In genomic region chr2:240615409-240615808, GRCh38 we compare ENCODE assay signal across 19 cellular contexts. TPM values are rescaled to one million over a fixed set of nuclear protein-coding genes. Genes with fewer than 3 reads are reported as not detected.
A peak's percentile ranks its signal among the peaks of the same experiment; 100 is the strongest.
DNase-seq lines count a peak whose midpoint lies in the region; ATAC-seq and TF ChIP-seq lines count a peak whose summit lies in the region.
"Had no signal": no experiment of that assay in that cellular context is flagged by ENCODE, and none has a peak within 500 bp of the region (broad histone marks: within the 10 kb centered on the region; RNA-seq: fewer than 3 reads in every experiment).

No MANE protein-coding gene starts in this region.

- no peaks in the 10 kb centered on the region for H3K4me1 ChIP-seq in neural progenitor cell

- H3K27ac ChIP-seq in VCaP, result peak overlapping the region; percentile 56
- no peak overlapping the region for H3K27ac ChIP-seq in neural progenitor cell
- H3K27ac ChIP-seq: Peyer's patch, SJCRH30 had no signal

- H3K4me3 ChIP-seq in neural progenitor cell, result no peak overlapping the region
- H3K4me3 ChIP-seq: Peyer's patch, SJCRH30 had no signal

- CTCF ChIA-PET in activated CD8-positive, alpha-beta T cell treated with anti-CD3 and anti-CD28 coated beads, Interleukin-2, amount 10 ng/mL, durations not matched to agents 7 days and 5 days (lab: Charles Lee), result no interaction called here
- CTCF ChIA-PET in activated CD8-positive, alpha-beta T cell treated with anti-CD3 and anti-CD28 coated beads for 36 hours (lab: Charles Lee), result interaction anchor here (0.6 kb wide), 1 partner anchor 101 kb away, joined by 3 read pairs; no protein-coding TSS in a partner anchor

- no peaks in the 10 kb centered on the region for H4K20me1 ChIP-seq in neural progenitor cell (ENCODE audit: low read depth)

- no peak overlapping the region for H2AFZ ChIP-seq in neural progenitor cell (replicated peaks)

- no peaks in the 10 kb centered on the region for H3F3A ChIP-seq in neural progenitor cell (ENCODE audit: low read depth)

- H3K4me2 ChIP-seq in neural progenitor cell, result no peak overlapping the region

- no peaks in the 10 kb centered on the region for H3K36me3 ChIP-seq in neural progenitor cell
- H3K36me3 ChIP-seq: SJCRH30 had no signal

- H3K27me3 ChIP-seq in neural progenitor cell, result no peaks in the 10 kb centered on the region
- H3K27me3 ChIP-seq: Peyer's patch, SJCRH30 had no signal

- H3K9me3 ChIP-seq in neural progenitor cell (ENCODE audit: low read depth), result no peaks in the 10 kb centered on the region
- H3K9me3 ChIP-seq: Peyer's patch, SJCRH30 had no signal

- no peak overlapping the region for H3K9ac ChIP-seq in neural progenitor cell

- ATAC-seq in activated CD8-positive, alpha-beta T cell treated with anti-CD3 and anti-CD28 coated beads, Interleukin-2, amount 10 ng/mL, durations not matched to agents 7 days and 5 days, result no peak
- no peak for ATAC-seq in activated CD8-positive, alpha-beta T cell treated with anti-CD3 and anti-CD28 coated beads for 36 hours
- ATAC-seq in HG02973 (IDR thresholded peaks at IDR 0.05; ENCODE audit: unreplicated experiment), result no peak

- POLR2A ChIA-PET in activated CD8-positive, alpha-beta T cell treated with anti-CD3 and anti-CD28 coated beads, Interleukin-2, amount 10 ng/mL, durations not matched to agents 7 days and 5 days (lab: Charles Lee), result no interaction called here
- POLR2A ChIA-PET in activated CD8-positive, alpha-beta T cell treated with anti-CD3 and anti-CD28 coated beads for 36 hours (lab: Charles Lee), result no interaction called here

- DNase-seq in activated CD8-positive, alpha-beta T cell treated with anti-CD3 and anti-CD28 coated beads, Interleukin-2, amount 10 ng/mL, durations not matched to agents 7 days and 5 days, result no peak
- DNase-seq in activated CD8-positive, alpha-beta T cell treated with anti-CD3 and anti-CD28 coated beads for 36 hours, result no peak
- DNase-seq in OCI-M1 (lab: John Stamatoyannopoulos, UW), result peak; percentile 79
- DNase-seq in neural progenitor cell (ENCODE audit: low spot score), result no peak
- DNase-seq in NCI-H1105 treated with DMSO at 0.1 percent for 48 hours (lab: John Stamatoyannopoulos, UW), result no peak
- DNase-seq: Karpas-422, NCI-H1048, NCI-H1436, NCI-H187 treated with DMSO at 0.1 percent for 48 hours, NCI-H2107, NCI-H226, NCI-H524, NCI-H82 had no signal

- H3K9me3 Mint-ChIP-seq in activated CD8-positive, alpha-beta T cell treated with anti-CD3 and anti-CD28 coated beads, Interleukin-2, amount 10 ng/mL, durations not matched to agents 7 days and 5 days (ENCODE audit: insufficient read depth), result peaks cover 22% of the 10 kb centered on the region
- peaks cover 8% of the 10 kb centered on the region for H3K9me3 Mint-ChIP-seq in activated CD8-positive, alpha-beta T cell treated with anti-CD3 and anti-CD28 coated beads for 36 hours
- peaks cover 5% of the 10 kb centered on the region for H3K9me3 Mint-ChIP-seq in neural progenitor cell
- H3K9me3 Mint-ChIP-seq: CD4-positive, alpha-beta T cell had no signal

- TF ChIP-seq CTCF in activated CD8-positive, alpha-beta T cell treated with anti-CD3 and anti-CD28 coated beads for 36 hours (IDR thresholded peaks at IDR 0.05), result no peak
- TF ChIP-seq CTCF in VCaP (conservative IDR thresholded peaks at IDR 0.05) (no peak), neural progenitor cell (IDR thresholded peaks at IDR 0.05) (no peak)

- peak overlapping the region; percentile 2 for H3K27ac Mint-ChIP-seq in activated CD8-positive, alpha-beta T cell treated with anti-CD3 and anti-CD28 coated beads, Interleukin-2, amount 10 ng/mL, durations not matched to agents 7 days and 5 days
- H3K27ac Mint-ChIP-seq in activated CD8-positive, alpha-beta T cell treated with anti-CD3 and anti-CD28 coated beads for 36 hours, result no peak overlapping the region
- H3K27ac Mint-ChIP-seq in neural progenitor cell, result peak overlapping the region; percentile 22
- H3K27ac Mint-ChIP-seq: CD4-positive, alpha-beta T cell; IgD-negative memory B cell had no signal

- H3K4me3 Mint-ChIP-seq in activated CD8-positive, alpha-beta T cell treated with anti-CD3 and anti-CD28 coated beads, Interleukin-2, amount 10 ng/mL, durations not matched to agents 7 days and 5 days, result no peak overlapping the region
- no peak overlapping the region for H3K4me3 Mint-ChIP-seq in activated CD8-positive, alpha-beta T cell treated with anti-CD3 and anti-CD28 coated beads for 36 hours
- H3K4me3 Mint-ChIP-seq in neural progenitor cell, result no peak overlapping the region
- H3K4me3 Mint-ChIP-seq: CD4-positive, alpha-beta T cell; IgD-negative memory B cell had no signal

- H3K27me3 Mint-ChIP-seq in activated CD8-positive, alpha-beta T cell treated with anti-CD3 and anti-CD28 coated beads, Interleukin-2, amount 10 ng/mL, durations not matched to agents 7 days and 5 days (ENCODE audit: low read depth), result no peaks in the 10 kb centered on the region
- no peaks in the 10 kb centered on the region for H3K27me3 Mint-ChIP-seq in activated CD8-positive, alpha-beta T cell treated with anti-CD3 and anti-CD28 coated beads for 36 hours
- H3K27me3 Mint-ChIP-seq in neural progenitor cell (ENCODE audit: insufficient read depth, low read depth), result peaks cover 6% of the 10 kb centered on the region
- H3K27me3 Mint-ChIP-seq: CD4-positive, alpha-beta T cell had no signal

- H3K79me2 ChIP-seq in neural progenitor cell (ENCODE audit: low read depth), result no peaks in the 10 kb centered on the region

- intact Hi-C loops in activated CD8-positive, alpha-beta T cell treated with anti-CD3 and anti-CD28 coated beads for 36 hours (cut with micrococcal nuclease), result no loop called here

- peaks cover 48% of the 10 kb centered on the region for H3K36me3 Mint-ChIP-seq in activated CD8-positive, alpha-beta T cell treated with anti-CD3 and anti-CD28 coated beads, Interleukin-2, amount 10 ng/mL, durations not matched to agents 7 days and 5 days (ENCODE audit: low read depth)
- H3K36me3 Mint-ChIP-seq in activated CD8-positive, alpha-beta T cell treated with anti-CD3 and anti-CD28 coated beads for 36 hours (ENCODE audit: low read depth), result peaks cover 18% of the 10 kb centered on the region
- H3K36me3 Mint-ChIP-seq in neural progenitor cell, result peaks cover 15% of the 10 kb centered on the region

- peaks cover 41% of the 10 kb centered on the region for H3K4me1 Mint-ChIP-seq in activated CD8-positive, alpha-beta T cell treated with anti-CD3 and anti-CD28 coated beads, Interleukin-2, amount 10 ng/mL, durations not matched to agents 7 days and 5 days (ENCODE audit: low read depth)
- peaks cover 14% of the 10 kb centered on the region for H3K4me1 Mint-ChIP-seq in activated CD8-positive, alpha-beta T cell treated with anti-CD3 and anti-CD28 coated beads for 36 hours (ENCODE audit: low read depth)
- H3K4me1 Mint-ChIP-seq in neural progenitor cell, result no peaks in the 10 kb centered on the region

RNA-seq across cellular contexts. Expression of gene GPR35, which starts 9.9 kb away (rescaled TPM):
- total RNA-seq in activated CD8-positive, alpha-beta T cell treated with anti-CD3 and anti-CD28 coated beads, Interleukin-2, amount 10 ng/mL, durations not matched to agents 7 days and 5 days, result 10 to 100 TPM; 21.6 to 23.8 TPM
- 10 to 100 TPM; 14.4 to 14.6 TPM for total RNA-seq in activated CD8-positive, alpha-beta T cell treated with anti-CD3 and anti-CD28 coated beads for 36 hours
- 0.34 and 0.74 TPM in 2 replicates for total RNA-seq in neural progenitor cell (ENCODE audit: low replicate concordance)

RNA-seq across cellular contexts. Expression of gene CAPN10, which starts 28.9 kb away (rescaled TPM):
- 10 to 100 TPM; 53.0 to 61.2 TPM for total RNA-seq in activated CD8-positive, alpha-beta T cell treated with anti-CD3 and anti-CD28 coated beads, Interleukin-2, amount 10 ng/mL, durations not matched to agents 7 days and 5 days
- 10 to 100 TPM; 26.8 to 29.1 TPM for total RNA-seq in activated CD8-positive, alpha-beta T cell treated with anti-CD3 and anti-CD28 coated beads for 36 hours
- 16.1 and 62.9 TPM in 2 replicates for total RNA-seq in neural progenitor cell (ENCODE audit: low replicate concordance)

RNA-seq across cellular contexts. Expression of gene RNPEPL1, which starts 47.1 kb away (rescaled TPM):
- 100 to 1,000 TPM; 110 to 113 TPM for total RNA-seq in activated CD8-positive, alpha-beta T cell treated with anti-CD3 and anti-CD28 coated beads, Interleukin-2, amount 10 ng/mL, durations not matched to agents 7 days and 5 days
- total RNA-seq in activated CD8-positive, alpha-beta T cell treated with anti-CD3 and anti-CD28 coated beads for 36 hours, result 10 to 100 TPM; 39.1 to 40.5 TPM
- 2.7 and 7.5 TPM in 2 replicates for total RNA-seq in neural progenitor cell (ENCODE audit: low replicate concordance)

RNA-seq across cellular contexts. Expression of gene DUSP28, which starts 55.3 kb away (rescaled TPM):
- 1 to 10 TPM; 6.8 to 8.1 TPM for total RNA-seq in activated CD8-positive, alpha-beta T cell treated with anti-CD3 and anti-CD28 coated beads, Interleukin-2, amount 10 ng/mL, durations not matched to agents 7 days and 5 days
- 1 to 10 TPM; 4.5 to 6.2 TPM for total RNA-seq in activated CD8-positive, alpha-beta T cell treated with anti-CD3 and anti-CD28 coated beads for 36 hours
- total RNA-seq in neural progenitor cell (ENCODE audit: low replicate concordance), result 5.1 and 8.9 TPM in 2 replicates

RNA-seq across cellular contexts. Expression of gene ANKMY1, which starts 57.6 kb away (rescaled TPM):
- 10 to 100 TPM; 27.9 to 33.3 TPM for total RNA-seq in activated CD8-positive, alpha-beta T cell treated with anti-CD3 and anti-CD28 coated beads, Interleukin-2, amount 10 ng/mL, durations not matched to agents 7 days and 5 days
- total RNA-seq in activated CD8-positive, alpha-beta T cell treated with anti-CD3 and anti-CD28 coated beads for 36 hours, result 10 to 100 TPM; 14.5 to 18.6 TPM
- total RNA-seq in neural progenitor cell (ENCODE audit: low replicate concordance), result 4.2 and 6.9 TPM in 2 replicates
